35 cellular contexts compared by ENCODE assay signal in the genomic region with DNA sequence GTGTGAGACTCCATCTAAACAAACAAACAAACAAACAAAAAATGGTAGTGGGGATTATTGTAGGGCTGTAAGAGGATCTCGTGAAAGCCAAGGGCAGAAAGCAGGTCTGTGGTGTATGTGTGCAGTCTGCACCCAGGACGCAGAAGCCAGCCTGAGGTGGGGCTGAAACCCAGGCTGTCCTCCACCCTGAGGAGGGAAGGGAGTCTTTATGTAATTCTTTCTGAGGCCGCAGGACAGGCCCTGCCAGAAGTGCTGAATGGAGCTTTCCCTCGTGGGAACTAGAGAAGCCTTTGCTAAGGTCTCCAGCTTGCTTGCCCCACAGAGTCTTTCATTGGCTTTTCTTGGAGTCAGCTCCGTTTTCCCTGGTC. TPM values are rescaled to one million over a fixed set of nuclear protein-coding genes. Genes with fewer than 3 reads are reported as not detected.
"Had no signal": no experiment of that assay in that cellular context is flagged by ENCODE, and none has a peak within 500 bp of the region (broad histone marks: within the 10 kb centered on the region; RNA-seq: fewer than 3 reads in every experiment).

No MANE protein-coding gene starts in this region.

- H3K4me1 ChIP-seq: esophagus muscularis mucosa, foreskin keratinocyte, gastrocnemius medialis, heart left ventricle had no signal

- H3K36me3 Mint-ChIP-seq: activated naive CD8-positive, alpha-beta T cell had no signal

- H3K4me3 ChIP-seq: coronary artery, dorsolateral prefrontal cortex, esophagus muscularis mucosa, gastrocnemius medialis, heart left ventricle had no signal

- H3K27me3 ChIP-seq: brain microvascular endothelial cell, dorsolateral prefrontal cortex, esophagus muscularis mucosa, foreskin keratinocyte, gastrocnemius medialis, heart left ventricle had no signal

- ATAC-seq: activated CD4-positive, CD25-positive, alpha-beta regulatory T cell treated with anti-CD3 and anti-CD28 coated beads, Interleukin-2, amount 50 U/mL, for 24 hours; activated CD8-positive, alpha-beta T cell treated with anti-CD3 and anti-CD28 coated beads for 36 hours; activated T-cell treated with anti-CD3 and anti-CD28 coated beads, Interleukin-2, amount 50 U/mL, for 4 hours; activated T-helper 17 cell treated with anti-CD3 and anti-CD28 coated beads, Interleukin-2, amount 50 U/mL, for 72 hours; foreskin keratinocyte; gastrocnemius medialis; heart left ventricle; T-helper 17 cell had no signal

- H3K27ac Mint-ChIP-seq: activated B cell treated with CpG ODN at 0.5 μM for 24 hours; activated CD8-positive, alpha-beta T cell treated with anti-CD3 and anti-CD28 coated beads for 36 hours; activated naive CD8-positive, alpha-beta T cell; activated T-helper 17 cell treated with anti-CD3 and anti-CD28 coated beads, Interleukin-2, amount 50 U/mL, for 72 hours; dendritic cell treated with granulocyte-macrophage colony-stimulating factor and Interleukin-4, amounts not matched to agents 40 ng/mL and 50 ng/mL, for 4 days; T-helper 17 cell; T-helper 2 cell treated with Interferon-gamma antibody and Interleukin-4, amounts not matched to agents 5 μg/mL and 100 μg/mL, for 36 hours had no signal

- H3K9me3 Mint-ChIP-seq: activated B cell treated with CpG ODN at 0.5 μM for 24 hours; activated CD8-positive, alpha-beta T cell treated with anti-CD3 and anti-CD28 coated beads for 36 hours; activated T-cell treated with anti-CD3 and anti-CD28 coated beads, Interleukin-2, amount 50 U/mL, for 4 hours; activated T-helper 17 cell treated with anti-CD3 and anti-CD28 coated beads, Interleukin-2, amount 50 U/mL, for 72 hours; central memory CD8-positive, alpha-beta T cell; dendritic cell treated with granulocyte-macrophage colony-stimulating factor and Interleukin-4, amounts not matched to agents 40 ng/mL and 50 ng/mL, for 4 days; T-helper 2 cell treated with Interferon-gamma antibody and Interleukin-4, amounts not matched to agents 5 μg/mL and 100 μg/mL, for 36 hours had no signal

- H3K4me1 Mint-ChIP-seq: activated B cell treated with CpG ODN at 0.5 μM for 24 hours; activated T-helper 17 cell treated with anti-CD3 and anti-CD28 coated beads, Interleukin-2, amount 50 U/mL, for 72 hours; central memory CD8-positive, alpha-beta T cell had no signal

- H3K27ac ChIP-seq: brain microvascular endothelial cell, coronary artery, dorsolateral prefrontal cortex, esophagus muscularis mucosa, foreskin keratinocyte, gastrocnemius medialis, heart left ventricle, WERI-Rb-1 had no signal

- DNase-seq: activated B cell treated with CpG ODN at 0.5 μM for 24 hours; activated CD4-positive, alpha-beta T cell treated with anti-CD3 and anti-CD28 coated beads for 48 hours; activated CD4-positive, alpha-beta T cell treated with anti-CD3 and anti-CD28 coated beads, Interleukin-2, amount 50 U/mL, for 1 hour; activated CD4-positive, alpha-beta T cell treated with anti-CD3 and anti-CD28 coated beads, Interleukin-2, amount 50 U/mL, for 48 hours; activated CD8-positive, alpha-beta memory T cell treated with anti-CD3 and anti-CD28 coated beads for 24 hours; activated CD8-positive, alpha-beta T cell treated with anti-CD3 and anti-CD28 coated beads for 36 hours; activated effector memory CD4-positive, alpha-beta T cell treated with Interleukin-2 at 50 U/mL for 16 hours; activated gamma-delta T cell treated with Interleukin-2 at 50 U/mL for 16 hours; activated naive CD4-positive, alpha-beta T cell treated with anti-CD3 and anti-CD28 coated beads, Interleukin-2, amount 50 U/mL, for 16 hours; activated naive CD4-positive, alpha-beta T cell treated with Interleukin-2 at 50 U/mL for 16 hours; activated T-cell treated with anti-CD3 and anti-CD28 coated beads, Interleukin-2, amount 50 U/mL, for 4 hours; amniotic stem cell; anterior cingulate cortex; brain microvascular endothelial cell; dorsolateral prefrontal cortex; effector memory CD4-positive, alpha-beta T cell; erythroblast; foreskin keratinocyte; gastrocnemius medialis; glutamatergic neuron; heart left ventricle; T-helper 17 cell; T1000; WERI-Rb-1 had no signal

- H3K4me3 Mint-ChIP-seq: activated B cell treated with CpG ODN at 0.5 μM for 24 hours; activated CD8-positive, alpha-beta T cell treated with anti-CD3 and anti-CD28 coated beads for 36 hours; activated naive CD8-positive, alpha-beta T cell; activated T-cell treated with anti-CD3 and anti-CD28 coated beads, Interleukin-2, amount 50 U/mL, for 4 hours; activated T-helper 17 cell treated with anti-CD3 and anti-CD28 coated beads, Interleukin-2, amount 50 U/mL, for 72 hours; central memory CD8-positive, alpha-beta T cell; dendritic cell treated with granulocyte-macrophage colony-stimulating factor and Interleukin-4, amounts not matched to agents 40 ng/mL and 50 ng/mL, for 4 days; T-helper 17 cell; T-helper 2 cell treated with Interferon-gamma antibody and Interleukin-4, amounts not matched to agents 5 μg/mL and 100 μg/mL, for 36 hours had no signal

- H3K9me3 ChIP-seq: esophagus muscularis mucosa, gastrocnemius medialis, heart left ventricle had no signal

- FAIRE-seq: astrocyte, bronchial epithelial cell had no signal

- H3K36me3 ChIP-seq: brain microvascular endothelial cell, esophagus muscularis mucosa, gastrocnemius medialis, heart left ventricle, WERI-Rb-1 had no signal

- H3K27me3 Mint-ChIP-seq: dendritic cell treated with granulocyte-macrophage colony-stimulating factor and Interleukin-4, amounts not matched to agents 40 ng/mL and 50 ng/mL, for 4 days had no signal

RNA-seq across cellular contexts. Expression of a gene that starts 27.7 kb away (rescaled TPM):
- total RNA-seq: activated B cell treated with CpG ODN at 0.5 μM for 24 hours; activated CD8-positive, alpha-beta T cell treated with anti-CD3 and anti-CD28 coated beads for 36 hours; activated T-cell treated with anti-CD3 and anti-CD28 coated beads, Interleukin-2, amount 50 U/mL, for 4 hours; activated T-helper 17 cell treated with anti-CD3 and anti-CD28 coated beads, Interleukin-2, amount 50 U/mL, for 72 hours; astrocyte; bronchial epithelial cell; cardiac septum; esophagus muscularis mucosa; foreskin keratinocyte; T-helper 17 cell had no signal
- polyA plus RNA-seq: foreskin keratinocyte, heart left ventricle had no signal
